1 cellular context compared by ENCODE assay signal in the genomic region with DNA sequence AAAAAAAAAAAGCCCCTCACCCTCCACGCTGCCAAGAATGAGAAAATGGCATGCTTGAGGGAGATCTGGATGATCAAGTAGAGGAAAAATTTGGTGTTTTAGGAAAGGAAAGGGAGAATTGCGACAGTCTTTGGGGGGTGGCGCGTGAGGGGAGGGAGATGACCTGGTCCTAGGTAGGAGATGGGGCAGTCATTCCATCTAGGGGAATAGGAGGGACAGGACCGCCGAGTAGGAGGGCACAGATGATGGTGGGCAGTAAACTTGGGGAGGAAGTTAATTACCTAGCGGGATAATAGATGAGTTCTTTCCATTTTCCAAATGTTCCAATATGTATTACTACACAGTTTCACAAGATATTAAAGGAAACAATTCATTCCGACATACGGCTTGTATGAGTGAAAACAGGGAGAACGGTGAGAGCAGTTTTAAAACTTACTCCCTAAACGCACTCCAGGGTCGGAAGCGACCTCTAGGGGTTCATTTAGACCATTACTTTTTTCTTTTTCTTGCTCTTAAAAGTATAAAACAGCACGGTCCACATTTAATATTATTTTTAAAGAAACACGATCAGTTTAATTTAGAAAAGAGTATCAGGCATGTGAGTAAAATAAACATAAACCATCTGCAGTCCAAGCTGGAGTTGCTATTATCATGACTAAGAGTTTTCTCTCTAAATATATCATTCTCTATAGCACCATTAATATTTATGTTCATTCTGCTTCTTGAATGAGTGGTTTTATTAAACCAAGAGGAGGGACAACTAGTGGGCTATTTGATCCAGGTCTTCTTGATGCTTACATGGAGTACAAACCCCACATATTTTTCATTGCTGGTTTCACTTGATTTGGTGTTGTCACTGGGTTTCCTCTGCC.
TF ChIP-seq lines count a peak whose summit lies in the region.

No MANE protein-coding gene starts in this region.

TF ChIP-seq in WTC11, 78 proteins besides CTCF, POLR2A, EP300 and RAD21 (continued from another document):
- TF ChIP-seq, protein P1, sequence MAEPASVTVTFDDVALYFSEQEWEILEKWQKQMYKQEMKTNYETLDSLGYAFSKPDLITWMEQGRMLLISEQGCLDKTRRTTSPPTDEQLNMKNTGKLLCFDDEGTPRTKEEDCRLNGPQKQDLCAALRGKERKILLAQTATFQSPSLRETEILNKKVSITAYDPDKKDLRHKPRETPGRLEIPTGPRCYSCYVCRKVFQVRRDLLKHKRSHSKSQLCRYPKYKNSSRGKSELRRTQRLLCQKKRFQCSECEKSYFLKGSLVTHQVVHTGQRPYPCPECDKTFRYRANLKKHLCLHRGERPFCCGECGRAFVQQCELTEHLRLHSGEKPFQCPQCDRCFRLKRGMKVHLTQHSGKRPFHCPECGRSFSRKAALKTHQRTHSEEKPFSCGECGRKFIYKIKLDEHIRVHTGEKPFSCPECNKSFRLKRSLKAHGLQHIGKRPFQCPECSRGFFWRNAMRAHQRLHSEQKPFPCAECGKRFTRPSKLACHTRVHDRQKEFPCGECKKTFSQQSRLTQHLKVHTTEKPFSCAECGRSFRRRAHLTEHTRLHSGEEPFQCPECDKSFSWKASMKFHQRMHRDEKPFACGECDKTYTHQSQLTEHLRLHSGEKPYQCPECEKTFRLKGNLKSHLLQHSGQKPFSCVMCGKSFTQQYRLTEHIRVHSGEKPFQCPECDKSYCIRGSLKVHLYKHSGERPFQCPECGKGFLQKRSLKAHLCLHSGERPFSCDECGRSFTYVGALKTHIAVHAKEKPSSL (CRISPR knock-in tag; conservative IDR thresholded peaks at IDR 0.05), result no peak
- TF ChIP-seq, protein P2, sequence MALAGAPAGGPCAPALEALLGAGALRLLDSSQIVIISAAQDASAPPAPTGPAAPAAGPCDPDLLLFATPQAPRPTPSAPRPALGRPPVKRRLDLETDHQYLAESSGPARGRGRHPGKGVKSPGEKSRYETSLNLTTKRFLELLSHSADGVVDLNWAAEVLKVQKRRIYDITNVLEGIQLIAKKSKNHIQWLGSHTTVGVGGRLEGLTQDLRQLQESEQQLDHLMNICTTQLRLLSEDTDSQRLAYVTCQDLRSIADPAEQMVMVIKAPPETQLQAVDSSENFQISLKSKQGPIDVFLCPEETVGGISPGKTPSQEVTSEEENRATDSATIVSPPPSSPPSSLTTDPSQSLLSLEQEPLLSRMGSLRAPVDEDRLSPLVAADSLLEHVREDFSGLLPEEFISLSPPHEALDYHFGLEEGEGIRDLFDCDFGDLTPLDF (CRISPR knock-in tag; IDR thresholded peaks at IDR 0.05), result no peak
- TF ChIP-seq ZNF263 (CRISPR knock-in tag; IDR thresholded peaks at IDR 0.05; ENCODE audit: low read depth) (no peak), MYBL2 (CRISPR knock-in tag; IDR thresholded peaks at IDR 0.05) (no peak)
- TF ChIP-seq, protein P3, sequence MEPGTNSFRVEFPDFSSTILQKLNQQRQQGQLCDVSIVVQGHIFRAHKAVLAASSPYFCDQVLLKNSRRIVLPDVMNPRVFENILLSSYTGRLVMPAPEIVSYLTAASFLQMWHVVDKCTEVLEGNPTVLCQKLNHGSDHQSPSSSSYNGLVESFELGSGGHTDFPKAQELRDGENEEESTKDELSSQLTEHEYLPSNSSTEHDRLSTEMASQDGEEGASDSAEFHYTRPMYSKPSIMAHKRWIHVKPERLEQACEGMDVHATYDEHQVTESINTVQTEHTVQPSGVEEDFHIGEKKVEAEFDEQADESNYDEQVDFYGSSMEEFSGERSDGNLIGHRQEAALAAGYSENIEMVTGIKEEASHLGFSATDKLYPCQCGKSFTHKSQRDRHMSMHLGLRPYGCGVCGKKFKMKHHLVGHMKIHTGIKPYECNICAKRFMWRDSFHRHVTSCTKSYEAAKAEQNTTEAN (CRISPR knock-in tag; IDR thresholded peaks at IDR 0.05), result no peak
- TF ChIP-seq, protein P4, sequence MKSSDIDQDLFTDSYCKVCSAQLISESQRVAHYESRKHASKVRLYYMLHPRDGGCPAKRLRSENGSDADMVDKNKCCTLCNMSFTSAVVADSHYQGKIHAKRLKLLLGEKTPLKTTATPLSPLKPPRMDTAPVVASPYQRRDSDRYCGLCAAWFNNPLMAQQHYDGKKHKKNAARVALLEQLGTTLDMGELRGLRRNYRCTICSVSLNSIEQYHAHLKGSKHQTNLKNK (CRISPR knock-in tag; IDR thresholded peaks at IDR 0.05), result no peak
- TF ChIP-seq, protein P5, sequence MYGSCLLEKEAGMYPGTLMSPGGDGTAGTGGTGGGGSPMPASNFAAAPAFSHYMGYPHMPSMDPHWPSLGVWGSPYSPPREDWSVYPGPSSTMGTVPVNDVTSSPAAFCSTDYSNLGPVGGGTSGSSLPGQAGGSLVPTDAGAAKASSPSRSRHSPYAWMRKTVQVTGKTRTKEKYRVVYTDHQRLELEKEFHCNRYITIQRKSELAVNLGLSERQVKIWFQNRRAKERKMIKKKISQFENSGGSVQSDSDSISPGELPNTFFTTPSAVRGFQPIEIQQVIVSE (CRISPR knock-in tag; IDR thresholded peaks at IDR 0.05; ENCODE audit: borderline replicate concordance), result no peak
- TF ChIP-seq, protein P6, sequence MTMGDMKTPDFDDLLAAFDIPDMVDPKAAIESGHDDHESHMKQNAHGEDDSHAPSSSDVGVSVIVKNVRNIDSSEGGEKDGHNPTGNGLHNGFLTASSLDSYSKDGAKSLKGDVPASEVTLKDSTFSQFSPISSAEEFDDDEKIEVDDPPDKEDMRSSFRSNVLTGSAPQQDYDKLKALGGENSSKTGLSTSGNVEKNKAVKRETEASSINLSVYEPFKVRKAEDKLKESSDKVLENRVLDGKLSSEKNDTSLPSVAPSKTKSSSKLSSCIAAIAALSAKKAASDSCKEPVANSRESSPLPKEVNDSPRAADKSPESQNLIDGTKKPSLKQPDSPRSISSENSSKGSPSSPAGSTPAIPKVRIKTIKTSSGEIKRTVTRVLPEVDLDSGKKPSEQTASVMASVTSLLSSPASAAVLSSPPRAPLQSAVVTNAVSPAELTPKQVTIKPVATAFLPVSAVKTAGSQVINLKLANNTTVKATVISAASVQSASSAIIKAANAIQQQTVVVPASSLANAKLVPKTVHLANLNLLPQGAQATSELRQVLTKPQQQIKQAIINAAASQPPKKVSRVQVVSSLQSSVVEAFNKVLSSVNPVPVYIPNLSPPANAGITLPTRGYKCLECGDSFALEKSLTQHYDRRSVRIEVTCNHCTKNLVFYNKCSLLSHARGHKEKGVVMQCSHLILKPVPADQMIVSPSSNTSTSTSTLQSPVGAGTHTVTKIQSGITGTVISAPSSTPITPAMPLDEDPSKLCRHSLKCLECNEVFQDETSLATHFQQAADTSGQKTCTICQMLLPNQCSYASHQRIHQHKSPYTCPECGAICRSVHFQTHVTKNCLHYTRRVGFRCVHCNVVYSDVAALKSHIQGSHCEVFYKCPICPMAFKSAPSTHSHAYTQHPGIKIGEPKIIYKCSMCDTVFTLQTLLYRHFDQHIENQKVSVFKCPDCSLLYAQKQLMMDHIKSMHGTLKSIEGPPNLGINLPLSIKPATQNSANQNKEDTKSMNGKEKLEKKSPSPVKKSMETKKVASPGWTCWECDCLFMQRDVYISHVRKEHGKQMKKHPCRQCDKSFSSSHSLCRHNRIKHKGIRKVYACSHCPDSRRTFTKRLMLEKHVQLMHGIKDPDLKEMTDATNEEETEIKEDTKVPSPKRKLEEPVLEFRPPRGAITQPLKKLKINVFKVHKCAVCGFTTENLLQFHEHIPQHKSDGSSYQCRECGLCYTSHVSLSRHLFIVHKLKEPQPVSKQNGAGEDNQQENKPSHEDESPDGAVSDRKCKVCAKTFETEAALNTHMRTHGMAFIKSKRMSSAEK (CRISPR knock-in tag; IDR thresholded peaks at IDR 0.05; ENCODE audit: borderline replicate concordance), result no peak
